In genomic region chr9:121650220-121651013, GRCh38 we compare ENCODE assay signal across 1 cellular context.
A peak's percentile ranks its signal among the peaks of the same experiment; 100 is the strongest.
TF ChIP-seq lines count a peak whose summit lies in the region.

No MANE protein-coding gene starts in this region.

TF ChIP-seq in SK-N-SH, 30 proteins besides CTCF, POLR2A, EP300 and RAD21 (continued from another document):
- TF ChIP-seq USF2 (IDR thresholded peaks at IDR 0.05; ENCODE audit: borderline replicate concordance, low read depth, low read length) (no peak), ELF1 (IDR thresholded peaks at IDR 0.05) (no peak), TCF12 (IDR thresholded peaks at IDR 0.05) (peak; percentile 71), FOXJ3 (CRISPR knock-in tag; IDR thresholded peaks at IDR 0.05) (peak; percentile 13; the same call in 1 of the 2 replicates), FOSL2 (IDR thresholded peaks at IDR 0.05; ENCODE audit: borderline replicate concordance, low read depth) (0 out of 2 replicates have a peak, but pooled peaks have one; percentile 25), JUND (IDR thresholded peaks at IDR 0.05) (peak; percentile 35), NRF1 (IDR thresholded peaks at IDR 0.05; ENCODE audit: low read depth, low read length) (no peak), SMC3 (IDR thresholded peaks at IDR 0.05; ENCODE audit: low read depth, low read length) (no peak), RFX5 (IDR thresholded peaks at IDR 0.05; ENCODE audit: low read length) (no peak)
